1 cellular context compared by ENCODE assay signal in genomic region chr1:227766015-227766634, GRCh38.
TF ChIP-seq lines count a peak whose summit lies in the region.

No MANE protein-coding gene starts in this region.

TF ChIP-seq in SK-N-SH, 30 proteins besides CTCF, POLR2A, EP300 and RAD21 (continued from another document):
- no peak for TF ChIP-seq MAX (IDR thresholded peaks at IDR 0.05; ENCODE audit: low read depth)
- no peak for TF ChIP-seq SIN3A (IDR thresholded peaks at IDR 0.05; ENCODE audit: borderline replicate concordance, low read depth, low read length)
- no peak for TF ChIP-seq REST (IDR thresholded peaks at IDR 0.05; ENCODE audit: low read depth, low read length)
- no peak for TF ChIP-seq CHD2 (IDR thresholded peaks at IDR 0.05; ENCODE audit: low read length, partially characterized antibody)
- no peak for TF ChIP-seq MXI1 (IDR thresholded peaks at IDR 0.05; ENCODE audit: low read depth, low read length)
- no peak for TF ChIP-seq EZH2phosphoT487 (IDR thresholded peaks at IDR 0.05; ENCODE audit: borderline replicate concordance, low read depth)
- no peak for TF ChIP-seq PBX3 (IDR thresholded peaks at IDR 0.05)
- no peak for TF ChIP-seq FOSL2 (IDR thresholded peaks at IDR 0.05; ENCODE audit: borderline replicate concordance, low read depth)
- TF ChIP-seq GABPA (IDR thresholded peaks at IDR 0.05; ENCODE audit: low read depth), result no peak
- no peak for TF ChIP-seq FOXJ3 (CRISPR knock-in tag; IDR thresholded peaks at IDR 0.05)
- TF ChIP-seq GATA2 (CRISPR knock-in tag; IDR thresholded peaks at IDR 0.05), result no peak
